ENCODE assay signal across 1 cellular context in genomic region chr4:139675156-139675555, GRCh38.
TF ChIP-seq lines count a peak whose summit lies in the region.

No MANE protein-coding gene starts in this region.

TF ChIP-seq in SK-N-SH, 30 proteins besides CTCF, POLR2A, EP300 and RAD21 (continued from another document):
- TF ChIP-seq PBX3 (IDR thresholded peaks at IDR 0.05) (no peak), MXI1 (IDR thresholded peaks at IDR 0.05; ENCODE audit: low read depth, low read length) (no peak), TCF12 (IDR thresholded peaks at IDR 0.05) (no peak), TEAD4 (IDR thresholded peaks at IDR 0.05; ENCODE audit: borderline replicate concordance, insufficient read depth) (no peak), FOXJ3 (CRISPR knock-in tag; IDR thresholded peaks at IDR 0.05) (no peak), NFIC (IDR thresholded peaks at IDR 0.05; ENCODE audit: borderline replicate concordance) (no peak)
